1 cellular context compared by ENCODE assay signal in the genomic region with DNA sequence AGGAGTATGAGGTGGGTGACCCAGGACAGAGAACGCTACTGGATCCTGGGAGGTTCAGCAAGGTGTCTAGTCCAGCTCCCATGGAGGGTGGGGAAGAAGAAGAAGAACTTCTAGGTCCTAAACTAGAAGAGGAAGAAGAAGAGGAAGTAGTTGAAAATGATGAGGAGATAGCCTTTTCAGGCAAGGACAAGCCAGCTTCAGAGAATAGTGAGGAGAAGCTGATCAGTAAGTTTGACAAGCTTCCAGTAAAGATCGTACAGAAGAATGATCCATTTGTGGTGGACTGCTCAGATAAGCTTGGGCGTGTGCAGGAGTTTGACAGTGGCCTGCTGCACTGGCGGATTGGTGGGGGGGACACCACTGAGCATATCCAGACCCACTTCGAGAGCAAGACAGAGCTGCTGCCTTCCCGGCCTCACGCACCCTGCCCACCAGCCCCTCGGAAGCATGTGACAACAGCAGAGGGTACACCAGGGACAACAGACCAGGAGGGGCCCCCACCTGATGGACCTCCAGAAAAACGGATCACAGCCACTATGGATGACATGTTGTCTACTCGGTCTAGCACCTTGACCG.
TF ChIP-seq lines count a peak whose summit lies in the region.

No MANE protein-coding gene starts in this region.

TF ChIP-seq in IMR-90, 13 proteins besides CTCF, POLR2A, EP300 and RAD21:
- TF ChIP-seq MXI1 (IDR thresholded peaks at IDR 0.05; ENCODE audit: borderline replicate concordance, low read depth, low read length) (no peak), RCOR1 (IDR thresholded peaks at IDR 0.05; ENCODE audit: insufficient replicate concordance, low read length) (no peak), BHLHE40 (IDR thresholded peaks at IDR 0.05; ENCODE audit: low read depth, low read length) (no peak), MAZ (IDR thresholded peaks at IDR 0.05; ENCODE audit: borderline replicate concordance, low read depth, low read length) (no peak), CHD1 (IDR thresholded peaks at IDR 0.05; ENCODE audit: low read depth, low read length) (no peak), NFE2L2 (IDR thresholded peaks at IDR 0.05; ENCODE audit: low read depth, low read length) (no peak), CEBPB (IDR thresholded peaks at IDR 0.05; ENCODE audit: low read depth, low read length) (no peak), FOS (IDR thresholded peaks at IDR 0.05; ENCODE audit: low read depth, low read length) (no peak), RFX5 (IDR thresholded peaks at IDR 0.05; ENCODE audit: low read depth, low read length) (no peak), MAFK (IDR thresholded peaks at IDR 0.05; ENCODE audit: low read depth, low read length) (no peak), SMC3 (IDR thresholded peaks at IDR 0.05; ENCODE audit: low read depth, low read length) (no peak)
- TF ChIP-seq, protein P1, sequence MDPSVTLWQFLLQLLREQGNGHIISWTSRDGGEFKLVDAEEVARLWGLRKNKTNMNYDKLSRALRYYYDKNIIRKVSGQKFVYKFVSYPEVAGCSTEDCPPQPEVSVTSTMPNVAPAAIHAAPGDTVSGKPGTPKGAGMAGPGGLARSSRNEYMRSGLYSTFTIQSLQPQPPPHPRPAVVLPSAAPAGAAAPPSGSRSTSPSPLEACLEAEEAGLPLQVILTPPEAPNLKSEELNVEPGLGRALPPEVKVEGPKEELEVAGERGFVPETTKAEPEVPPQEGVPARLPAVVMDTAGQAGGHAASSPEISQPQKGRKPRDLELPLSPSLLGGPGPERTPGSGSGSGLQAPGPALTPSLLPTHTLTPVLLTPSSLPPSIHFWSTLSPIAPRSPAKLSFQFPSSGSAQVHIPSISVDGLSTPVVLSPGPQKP (IDR thresholded peaks at IDR 0.05; ENCODE audit: borderline replicate concordance, low read depth, low read length), result no peak
- TF ChIP-seq, protein P2, sequence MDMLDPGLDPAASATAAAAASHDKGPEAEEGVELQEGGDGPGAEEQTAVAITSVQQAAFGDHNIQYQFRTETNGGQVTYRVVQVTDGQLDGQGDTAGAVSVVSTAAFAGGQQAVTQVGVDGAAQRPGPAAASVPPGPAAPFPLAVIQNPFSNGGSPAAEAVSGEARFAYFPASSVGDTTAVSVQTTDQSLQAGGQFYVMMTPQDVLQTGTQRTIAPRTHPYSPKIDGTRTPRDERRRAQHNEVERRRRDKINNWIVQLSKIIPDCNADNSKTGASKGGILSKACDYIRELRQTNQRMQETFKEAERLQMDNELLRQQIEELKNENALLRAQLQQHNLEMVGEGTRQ (IDR thresholded peaks at IDR 0.05; ENCODE audit: low read depth, low read length), result no peak
